ENCODE assay signal across 9 cellular contexts in genomic region chr12:11731042-11731357, GRCh38.
A peak's percentile ranks its signal among the peaks of the same experiment; 100 is the strongest.
DNase-seq lines count a peak whose midpoint lies in the region; ATAC-seq and TF ChIP-seq lines count a peak whose summit lies in the region.
"Had no signal": no experiment of that assay in that cellular context is flagged by ENCODE, and none has a peak within 500 bp of the region (broad histone marks: within the 10 kb centered on the region; RNA-seq: fewer than 3 reads in every experiment).

No MANE protein-coding gene starts in this region.

- WGBS in esophagus, 2 donors, result 36 to 46% methylated on average over 1 of the region's 1 CpG
- WGBS in ovary, 3 donors, result 85 to 90% (median 88%) methylated on average over 1 of the region's 1 CpG

- peaks cover 24% of the 10 kb centered on the region for H3K36me3 Mint-ChIP-seq in stimulated activated memory B cell treated with anti-CD40 and anti-IgM and Interleukin-4, amounts not matched to agents 10 μg/mL and 1 μg/mL and 100 μg/mL, for 72 hours

- peaks cover 2% of the 10 kb centered on the region; the same call in 1 of the 2 replicates for H3K9me3 ChIP-seq in DOHH2 (ENCODE audit: control insufficient read depth, insufficient read depth, low read length)
- H3K9me3 ChIP-seq in esophagus (ENCODE audit: control insufficient read depth in 2 of 2, insufficient read depth in 1 of 2, low read depth in 1 of 2, low read length in 1 of 2), result no peaks in the 10 kb centered on the region
- H3K9me3 ChIP-seq in ovary, result no peaks in the 10 kb centered on the region
- H3K9me3 ChIP-seq: MG63 had no signal

- H3K27me3 Mint-ChIP-seq in stimulated activated memory B cell treated with anti-CD40 and anti-IgM and Interleukin-4, amounts not matched to agents 10 μg/mL and 1 μg/mL and 100 μg/mL, for 72 hours, result no peaks in the 10 kb centered on the region

- H3K4me2 ChIP-seq in DOHH2 (ENCODE audit: low read length), result peak overlapping the region; percentile 87

- no peaks in the 10 kb centered on the region for H3K9me2 ChIP-seq in DOHH2 (replicated peaks; ENCODE audit: control insufficient read depth, low read length)

- H3K36me3 ChIP-seq in DOHH2 (ENCODE audit: control insufficient read depth, low read length) (no peaks in the 10 kb centered on the region; the same call in 1 of the 2 replicates), esophagus (ENCODE audit: control insufficient read depth in 2 of 2, insufficient read depth in 2 of 2, low read length in 1 of 2) (no peaks in the 10 kb centered on the region), ovary (no peaks in the 10 kb centered on the region)
- H3K36me3 ChIP-seq: MG63 had no signal

- peaks cover 97% of the 10 kb centered on the region for H3K4me1 Mint-ChIP-seq in stimulated activated memory B cell treated with anti-CD40 and anti-IgM and Interleukin-4, amounts not matched to agents 10 μg/mL and 1 μg/mL and 100 μg/mL, for 72 hours

- no peak for ATAC-seq in stimulated activated memory B cell treated with anti-CD40 and anti-IgM and Interleukin-4, amounts not matched to agents 10 μg/mL and 1 μg/mL and 100 μg/mL, for 72 hours

- H3K4me3 ChIP-seq in DOHH2 (ENCODE audit: low read length), result peak overlapping the region; percentile 64
- H3K4me3 ChIP-seq in esophagus (ENCODE audit: low read depth in 1 of 2, low read length in 2 of 2), result no peak overlapping the region
- H3K4me3 ChIP-seq in ovary, result no peak overlapping the region
- H3K4me3 ChIP-seq: MG63 had no signal

- H3K27ac ChIP-seq in DOHH2 (ENCODE audit: low read depth, low read length), result peak overlapping the region; percentile 79
- H3K27ac ChIP-seq in esophagus (ENCODE audit: low read depth in 2 of 2, low read length in 1 of 2), result peak overlapping the region; percentile 93 to 96
- no peak overlapping the region for H3K27ac ChIP-seq in ovary

- TF ChIP-seq CTCF in DOHH2 (IDR thresholded peaks at IDR 0.05; ENCODE audit: low read depth, low read length, poor library complexity, severe bottlenecking) (no peak), ovary (IDR thresholded peaks at IDR 0.05) (no peak)

- TF ChIP-seq POLR2A in Raji (IDR thresholded peaks at IDR 0.05; ENCODE audit: insufficient read depth, low read depth, low read length), result peak; percentile 7; the same call in 1 of the 2 replicates
- no peak for TF ChIP-seq POLR2A in ovary (IDR thresholded peaks at IDR 0.05)

- H3F3A ChIP-seq in DOHH2 (ENCODE audit: control insufficient read depth, insufficient read depth), result peaks cover 27% of the 10 kb centered on the region

- intact Hi-C loops in ovary (cut with DNase I), result no loop called here

- H4K20me1 ChIP-seq in DOHH2 (ENCODE audit: control insufficient read depth, insufficient read depth, low read depth, low read length), result no peaks in the 10 kb centered on the region

- no peaks in the 10 kb centered on the region for H3K79me2 ChIP-seq in DOHH2 (ENCODE audit: control insufficient read depth, low read length)

- peak overlapping the region; percentile 99 for H3K27ac Mint-ChIP-seq in stimulated activated memory B cell treated with anti-CD40 and anti-IgM and Interleukin-4, amounts not matched to agents 10 μg/mL and 1 μg/mL and 100 μg/mL, for 72 hours

- H3K4me3 Mint-ChIP-seq in stimulated activated memory B cell treated with anti-CD40 and anti-IgM and Interleukin-4, amounts not matched to agents 10 μg/mL and 1 μg/mL and 100 μg/mL, for 72 hours, result peak overlapping the region; percentile 77

- H3K4me1 ChIP-seq in DOHH2 (ENCODE audit: control insufficient read depth, low read length) (peaks cover 69% of the 10 kb centered on the region), esophagus (ENCODE audit: control insufficient read depth in 2 of 2, insufficient read depth in 2 of 2, low read length in 1 of 2) (peaks cover 13 to 16% of the 10 kb centered on the region in 2 donors), ovary (ENCODE audit: insufficient read depth) (peaks cover 5% of the 10 kb centered on the region)

- peaks cover under 1% of the 10 kb centered on the region for H3K9me3 Mint-ChIP-seq in stimulated activated memory B cell treated with anti-CD40 and anti-IgM and Interleukin-4, amounts not matched to agents 10 μg/mL and 1 μg/mL and 100 μg/mL, for 72 hours

- DNase-seq in ovary (no peak), superior temporal gyrus (ENCODE audit: extremely low spot score) (no peak), HUDEP-2 (lab: John Stamatoyannopoulos, UW; ENCODE audit: unreplicated experiment in 76 of 76) (no peak)
- DNase-seq in stimulated activated CD4-positive, alpha-beta T cell treated with anti-CD3 and anti-CD28 coated beads, Interleukin-2, amount 100 ng/mL, for 24 hours, result no peak
- DNase-seq: MG63 had no signal

- H3K27me3 ChIP-seq in DOHH2 (ENCODE audit: control insufficient read depth, low read length), result no peaks in the 10 kb centered on the region
- H3K27me3 ChIP-seq in esophagus (ENCODE audit: control insufficient read depth in 1 of 2, insufficient read depth in 2 of 2, low read length in 2 of 2), result no peaks in the 10 kb centered on the region
- H3K27me3 ChIP-seq in ovary, result no peaks in the 10 kb centered on the region
- H3K27me3 ChIP-seq: MG63 had no signal

- TF ChIP-seq EP300 in ovary (IDR thresholded peaks at IDR 0.05), result no peak

Comparison
In these comparisons a context has a peak if more than half of its experiments do, and no peak if none do; other contexts are left out.
1. H3K27ac ChIP-seq: peak in DOHH2 (single experiment) and esophagus (2 of 2); none in ovary (0 of 2).